Comparison of ENCODE assay signal across 20 cellular contexts in the genomic region with DNA sequence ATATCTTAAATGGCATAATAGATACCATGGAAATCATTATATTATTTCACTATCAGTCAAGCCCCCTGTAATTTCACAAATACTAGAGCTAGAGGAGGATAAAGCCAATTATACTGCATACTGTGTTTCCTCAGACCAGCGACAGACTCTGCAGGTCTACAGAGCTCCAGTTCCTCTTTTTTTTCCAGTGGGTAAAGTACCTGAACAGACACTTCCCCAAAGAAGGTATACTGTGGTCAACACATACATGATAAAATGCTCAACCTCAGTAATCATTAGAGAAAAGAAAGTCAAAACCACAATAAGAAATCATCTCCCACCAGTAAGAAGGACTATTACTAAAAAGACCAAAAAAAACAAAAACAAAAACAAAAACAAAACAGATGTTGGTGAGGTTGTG. TPM values are rescaled to one million over a fixed set of nuclear protein-coding genes. Genes with fewer than 3 reads are reported as not detected.
DNase-seq lines count a peak whose midpoint lies in the region; ATAC-seq, FAIRE-seq and TF ChIP-seq lines count a peak whose summit lies in the region.
"Had no signal": no experiment of that assay in that cellular context is flagged by ENCODE, and none has a peak within 500 bp of the region (broad histone marks: within the 10 kb centered on the region; RNA-seq: fewer than 3 reads in every experiment).

No MANE protein-coding gene starts in this region.

- H3K9me3 ChIP-seq in endodermal cell (ENCODE audit: control insufficient read depth, low read length) (no peaks in the 10 kb centered on the region), small intestine (ENCODE audit: control insufficient read depth, low read depth) (no peaks in the 10 kb centered on the region), ovary (no peaks in the 10 kb centered on the region)
- H3K9me3 ChIP-seq: heart right ventricle had no signal

- H3K4me1 Mint-ChIP-seq in endodermal cell: no peaks in the 10 kb centered on the region
- H3K4me1 Mint-ChIP-seq: activated naive CD4-positive, alpha-beta T cell treated with anti-CD3 and anti-CD28 coated beads, Interleukin-2, amount 50 U/mL, for 24 hours had no signal

- no peak overlapping the region for H3K4me3 ChIP-seq in endodermal cell (ENCODE audit: low read length)
- H3K4me3 ChIP-seq in small intestine (ENCODE audit: low read depth in 1 of 2, low read length in 2 of 2): no peak overlapping the region
- H3K4me3 ChIP-seq in ovary: no peak overlapping the region
- H3K4me3 ChIP-seq: heart right ventricle had no signal

- H3K9ac ChIP-seq in endodermal cell (ENCODE audit: extremely low read depth, low read length, poor library complexity, severe bottlenecking): no peak overlapping the region

- DNase-seq in NOMO-1 treated with dmso at 0.1 percent for 144 hours (lab: John Stamatoyannopoulos, UW; ENCODE audit: unreplicated experiment) (peak; percentile 1), NCI-H2227 (lab: John Stamatoyannopoulos, UW; ENCODE audit: unreplicated experiment) (no peak), endodermal cell (no peak), small intestine (no peak), ovary (no peak)
- DNase-seq: caudate nucleus; DMS79; heart right ventricle; left colon; NCI-H526; right cardiac atrium; stimulated activated CD4-positive, alpha-beta T cell treated with anti-CD3 and anti-CD28 coated beads, Interleukin-4, amount 100 ng/mL, for 4 hours had no signal

- no peak for TF ChIP-seq POLR2A in ovary (IDR thresholded peaks at IDR 0.05)

- peaks cover 2% of the 10 kb centered on the region for H3K9me3 Mint-ChIP-seq in endodermal cell
- H3K9me3 Mint-ChIP-seq: activated naive CD4-positive, alpha-beta T cell treated with anti-CD3 and anti-CD28 coated beads, Interleukin-2, amount 50 U/mL, for 24 hours; natural killer cell treated with Interleukin-12 subunit alpha and Interleukin-12 subunit beta and Interleukin-15 and Interleukin-18, amount 100 ng/mL, for 72 hours; stimulated activated naive CD8-positive, alpha-beta T cell treated with anti-CD3 and anti-CD28 coated beads, Interleukin-15, Interleukin-2, amounts not matched to agents 100 ng/mL and 50 ng/mL, for 24 hours had no signal

- 88 to 100% methylated on average over 1 of the region's 1 CpG for WGBS in endodermal cell (ENCODE audit: insufficient coverage in 1 of 2, insufficient read length in 1 of 2), 2 experiments
- 48 to 56% (median 54%) methylated on average over 1 of the region's 1 CpG for WGBS in small intestine, 3 donors
- WGBS in ovary, 3 donors: 64 to 79% (median 74%) methylated on average over 1 of the region's 1 CpG

- H3K4me1 ChIP-seq in endodermal cell (ENCODE audit: control insufficient read depth, insufficient read depth, low read length): no peaks in the 10 kb centered on the region
- no peaks in the 10 kb centered on the region for H3K4me1 ChIP-seq in small intestine (ENCODE audit: control insufficient read depth in 2 of 2, insufficient read depth in 1 of 2, low read depth in 1 of 2, low read length in 1 of 2)
- H3K4me1 ChIP-seq in ovary (ENCODE audit: insufficient read depth): no peaks in the 10 kb centered on the region
- H3K4me1 ChIP-seq: heart right ventricle had no signal

- intact Hi-C loops in ovary (cut with DNase I): no loop called here

- no peaks in the 10 kb centered on the region for H3K27me3 ChIP-seq in endodermal cell (ENCODE audit: control insufficient read depth, insufficient read depth, low read length, poor library complexity, severe bottlenecking)
- no peaks in the 10 kb centered on the region for H3K27me3 ChIP-seq in small intestine (ENCODE audit: control insufficient read depth in 2 of 2, insufficient read depth in 2 of 2, low read length in 2 of 2)
- H3K27me3 ChIP-seq in ovary: no peaks in the 10 kb centered on the region
- H3K27me3 ChIP-seq: heart right ventricle had no signal

- H3K27me3 Mint-ChIP-seq in endodermal cell (ENCODE audit: insufficient read depth): peaks cover 2% of the 10 kb centered on the region
- H3K27me3 Mint-ChIP-seq: natural killer cell treated with Interleukin-12 subunit alpha and Interleukin-12 subunit beta and Interleukin-15 and Interleukin-18, amount 100 ng/mL, for 72 hours; stimulated activated naive CD8-positive, alpha-beta T cell treated with anti-CD3 and anti-CD28 coated beads, Interleukin-15, Interleukin-2, amounts not matched to agents 100 ng/mL and 50 ng/mL, for 24 hours had no signal

- H3K27ac Mint-ChIP-seq in endodermal cell: no peak overlapping the region
- H3K27ac Mint-ChIP-seq: activated naive CD4-positive, alpha-beta T cell treated with anti-CD3 and anti-CD28 coated beads, Interleukin-2, amount 50 U/mL, for 24 hours; natural killer cell treated with Interleukin-12 subunit alpha and Interleukin-12 subunit beta and Interleukin-15 and Interleukin-18, amount 100 ng/mL, for 72 hours; stimulated activated naive CD8-positive, alpha-beta T cell treated with anti-CD3 and anti-CD28 coated beads, Interleukin-15, Interleukin-2, amounts not matched to agents 100 ng/mL and 50 ng/mL, for 24 hours had no signal

- H3K36me3 ChIP-seq in endodermal cell (ENCODE audit: control insufficient read depth, insufficient read depth, low read length): no peaks in the 10 kb centered on the region
- H3K36me3 ChIP-seq in small intestine (ENCODE audit: control insufficient read depth in 2 of 2, insufficient read depth in 2 of 2, low read length in 2 of 2): no peaks in the 10 kb centered on the region
- H3K36me3 ChIP-seq in ovary: no peaks in the 10 kb centered on the region

- no peak for TF ChIP-seq EP300 in ovary (IDR thresholded peaks at IDR 0.05)

- no peak for FAIRE-seq in small intestine (lab: Jason Lieb, UNC)
- FAIRE-seq: GM12892 had no signal

- no peak for TF ChIP-seq CTCF in endodermal cell (conservative IDR thresholded peaks at IDR 0.05)
- no peak for TF ChIP-seq CTCF in ovary (IDR thresholded peaks at IDR 0.05)

- no peak overlapping the region for H3K27ac ChIP-seq in endodermal cell (ENCODE audit: low read depth, low read length)
- no peak overlapping the region for H3K27ac ChIP-seq in small intestine (ENCODE audit: low read depth in 1 of 2, low read length in 1 of 2)
- H3K27ac ChIP-seq in ovary: no peak overlapping the region
- H3K27ac ChIP-seq: heart right ventricle had no signal

- ATAC-seq in GM18858 (IDR thresholded peaks at IDR 0.05; ENCODE audit: unreplicated experiment): peak; percentile 94
- ATAC-seq in GM21447 (IDR thresholded peaks at IDR 0.05; ENCODE audit: unreplicated experiment): peak; percentile 65
- ATAC-seq in HG03025 (IDR thresholded peaks at IDR 0.05; ENCODE audit: low FRiP score, unreplicated experiment): peak; percentile 98
- ATAC-seq: HCT116; heart right ventricle; left colon; natural killer cell treated with Interleukin-12 subunit alpha and Interleukin-12 subunit beta and Interleukin-15 and Interleukin-18, amount 100 ng/mL, for 72 hours; right cardiac atrium had no signal

- H3K36me3 Mint-ChIP-seq in endodermal cell (ENCODE audit: low read depth): no peaks in the 10 kb centered on the region
- H3K36me3 Mint-ChIP-seq: activated naive CD4-positive, alpha-beta T cell treated with anti-CD3 and anti-CD28 coated beads, Interleukin-2, amount 50 U/mL, for 24 hours; natural killer cell treated with Interleukin-12 subunit alpha and Interleukin-12 subunit beta and Interleukin-15 and Interleukin-18, amount 100 ng/mL, for 72 hours had no signal

- H3K4me3 Mint-ChIP-seq in endodermal cell: no peak overlapping the region
- H3K4me3 Mint-ChIP-seq: activated naive CD4-positive, alpha-beta T cell treated with anti-CD3 and anti-CD28 coated beads, Interleukin-2, amount 50 U/mL, for 24 hours; natural killer cell treated with Interleukin-12 subunit alpha and Interleukin-12 subunit beta and Interleukin-15 and Interleukin-18, amount 100 ng/mL, for 72 hours; stimulated activated naive CD8-positive, alpha-beta T cell treated with anti-CD3 and anti-CD28 coated beads, Interleukin-15, Interleukin-2, amounts not matched to agents 100 ng/mL and 50 ng/mL, for 24 hours had no signal

RNA-seq across cellular contexts. Expression of gene SCN7A, which starts 44.6 kb away (rescaled TPM):
- total RNA-seq in endodermal cell (under 1 TPM; 0.18 to 0.29 TPM), ovary (100 to 1,000 TPM in 4 of 7 donors, 10 to 100 TPM in 3; 60.2 to 133 (median 114) TPM)
- 0.61 TPM for polyA plus RNA-seq in endodermal cell (2013, experiment 1 of 2)
- polyA plus RNA-seq in endodermal cell (2013, experiment 2 of 2): 0.25 TPM
- polyA plus RNA-seq in small intestine (1 to 10 TPM in 1 of 3 donors, under 1 TPM in 1, not detected in 1; 0.27 to 3.2 TPM), ovary (10 to 100 TPM; 31.2 to 33.5 TPM)
- total RNA-seq: natural killer cell treated with Interleukin-12 subunit alpha and Interleukin-12 subunit beta and Interleukin-15 and Interleukin-18, amount 100 ng/mL, for 72 hours had no signal

Comparison
In these comparisons a context has a peak if more than half of its experiments do, and no peak if none do; other contexts are left out.
1. RNA of gene SCN7A, which starts 44.6 kb away (total RNA-seq): 60.2 to 133 TPM in ovary; 0.18 to 0.29 TPM in endodermal cell; every median in the first group is over 10 times any median in the second.
2. Peak in every context shown above with its lines, with median percentiles within 50 percentile points of each other: ATAC-seq.